10 cellular contexts compared by ENCODE assay signal in the genomic region with DNA sequence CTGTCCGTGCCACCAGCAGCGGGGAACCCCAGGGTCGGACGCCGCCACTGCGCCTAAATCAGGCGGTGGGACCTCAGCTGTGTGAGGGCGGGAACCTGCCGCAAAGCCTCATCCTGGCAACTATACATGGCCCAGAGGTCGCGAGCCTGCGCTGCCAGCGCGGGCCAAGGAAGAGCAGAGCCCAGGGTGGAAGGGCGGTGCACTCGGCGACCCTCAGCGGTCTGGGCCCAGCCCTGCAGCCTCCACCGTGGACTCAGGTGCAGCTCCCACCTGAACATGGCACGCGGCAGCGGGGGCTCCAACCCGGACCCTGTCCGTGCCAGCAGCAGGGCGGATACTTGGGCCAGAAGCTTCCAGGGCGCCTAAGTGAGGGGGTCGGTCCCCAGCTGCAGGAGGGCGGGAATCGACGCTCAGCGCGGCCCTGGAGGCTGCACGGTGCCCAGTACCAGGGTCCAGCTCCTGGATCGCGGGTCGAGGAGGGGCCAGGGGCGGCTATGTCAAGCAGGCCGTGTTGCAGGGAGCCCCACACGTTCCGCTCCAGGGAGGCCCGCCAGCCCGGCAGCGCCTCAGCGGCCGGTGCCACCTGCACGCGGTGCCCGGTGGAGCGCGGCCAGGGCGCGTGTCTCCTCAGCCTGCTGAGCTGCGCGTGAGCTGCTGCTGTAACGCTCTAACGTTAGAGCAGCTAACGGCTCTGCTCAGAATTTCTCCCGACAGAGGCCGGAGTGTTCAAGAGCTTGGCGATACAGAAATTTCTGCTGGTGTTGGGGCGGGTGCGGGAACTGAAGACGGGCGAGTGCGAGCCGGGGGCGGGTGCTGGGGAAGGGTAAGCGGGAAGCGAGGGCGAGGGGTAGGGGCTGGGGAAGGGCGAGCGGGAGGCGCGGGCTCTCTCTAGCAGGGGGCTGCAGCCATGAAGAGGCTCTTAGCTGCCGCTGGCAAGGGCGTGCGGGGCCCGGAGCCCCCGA. TPM values are rescaled to one million over a fixed set of nuclear protein-coding genes. Genes with fewer than 3 reads are reported as not detected.
DNase-seq lines count a peak whose midpoint lies in the region; ATAC-seq and TF ChIP-seq lines count a peak whose summit lies in the region.
"Had no signal": no experiment of that assay in that cellular context is flagged by ENCODE, and none has a peak within 500 bp of the region (broad histone marks: within the 10 kb centered on the region; RNA-seq: fewer than 3 reads in every experiment).

Gene ANKRD30B (plus strand): TSS at position 660 of the 962 bp plus-strand sequence. CDS start 248 bp downstream, at position 908.

- H3K27ac ChIP-seq in thyroid gland, result no peak within 1 kb of the TSS
- no peak within 1 kb of the TSS for H3K27ac ChIP-seq in PC-3 (ENCODE audit: low read length)
- H3K27ac ChIP-seq in neural progenitor cell, result no peak within 1 kb of the TSS

- TF ChIP-seq CTCF in thyroid gland (IDR thresholded peaks at IDR 0.05) (no peak), PC-3 (conservative IDR thresholded peaks at IDR 0.05; ENCODE audit: low read depth, low read length) (no peak), neural progenitor cell (IDR thresholded peaks at IDR 0.05) (no peak)

- H3K27me3 ChIP-seq in thyroid gland (no peaks in the 10 kb centered on the region), PC-3 (ENCODE audit: low read length) (no peaks in the 10 kb centered on the region), neural progenitor cell (no peaks in the 10 kb centered on the region)

- 9 to 12% methylated on average over 20 to 42 of the region's 79 CpGs for WGBS in thyroid gland, 2 donors

- H3K4me3 Mint-ChIP-seq in activated T-cell treated with anti-CD3 and anti-CD28 coated beads, Interleukin-2, amount 50 U/mL, for 4 hours, result peak within 1 kb of the TSS; percentile 39
- H3K4me3 Mint-ChIP-seq in activated naive CD8-positive, alpha-beta T cell treated with anti-CD3 and anti-CD28 coated beads, Interleukin-2, amount 10 ng/mL, durations not matched to agents 7 days and 5 days, result no peak within 1 kb of the TSS
- H3K4me3 Mint-ChIP-seq in neural progenitor cell, result no peak within 1 kb of the TSS

- H3K9ac ChIP-seq in PC-3 (ENCODE audit: low read length), result no peak within 1 kb of the TSS
- H3K9ac ChIP-seq in neural progenitor cell, result no peak within 1 kb of the TSS

- H4K20me1 ChIP-seq in PC-3 (ENCODE audit: low read length), result no peaks in the 10 kb centered on the region
- H4K20me1 ChIP-seq in neural progenitor cell (ENCODE audit: low read depth), result no peaks in the 10 kb centered on the region

- POLR2A ChIA-PET in activated naive CD8-positive, alpha-beta T cell treated with anti-CD3 and anti-CD28 coated beads, Interleukin-2, amount 10 ng/mL, durations not matched to agents 7 days and 5 days (lab: Charles Lee), result no interaction called here
- POLR2A ChIA-PET in PC-3 (lab: Charles Lee; ENCODE audit: unreplicated experiment), result no interaction called here

- TF ChIP-seq POLR2A in thyroid gland (IDR thresholded peaks at IDR 0.05), result no peak

- no peaks in the 10 kb centered on the region for H3K4me1 Mint-ChIP-seq in activated T-cell treated with anti-CD3 and anti-CD28 coated beads, Interleukin-2, amount 50 U/mL, for 4 hours (ENCODE audit: low read depth)
- H3K4me1 Mint-ChIP-seq in activated naive CD8-positive, alpha-beta T cell treated with anti-CD3 and anti-CD28 coated beads, Interleukin-2, amount 10 ng/mL, durations not matched to agents 7 days and 5 days, result no peaks in the 10 kb centered on the region
- no peaks in the 10 kb centered on the region for H3K4me1 Mint-ChIP-seq in neural progenitor cell

- no peak within 1 kb of the TSS for H3K4me3 ChIP-seq in thyroid gland (replicated peaks in 1 of 3)
- H3K4me3 ChIP-seq in PC-3 (ENCODE audit: low read length), result no peak within 1 kb of the TSS
- H3K4me3 ChIP-seq in neural progenitor cell, result no peak within 1 kb of the TSS

- H3K27ac Mint-ChIP-seq in activated naive CD8-positive, alpha-beta T cell treated with anti-CD3 and anti-CD28 coated beads, Interleukin-2, amount 10 ng/mL, durations not matched to agents 7 days and 5 days, result no peak within 1 kb of the TSS
- no peak within 1 kb of the TSS for H3K27ac Mint-ChIP-seq in neural progenitor cell

- peaks cover 14% of the 10 kb centered on the region for H3K27me3 Mint-ChIP-seq in activated T-cell treated with anti-CD3 and anti-CD28 coated beads, Interleukin-2, amount 50 U/mL, for 4 hours (ENCODE audit: low read depth)
- H3K27me3 Mint-ChIP-seq in activated naive CD8-positive, alpha-beta T cell treated with anti-CD3 and anti-CD28 coated beads, Interleukin-2, amount 10 ng/mL, durations not matched to agents 7 days and 5 days, result peaks cover 5% of the 10 kb centered on the region
- no peaks in the 10 kb centered on the region for H3K27me3 Mint-ChIP-seq in neural progenitor cell (ENCODE audit: insufficient read depth, low read depth)

- no peaks in the 10 kb centered on the region for H3K9me3 Mint-ChIP-seq in activated T-cell treated with anti-CD3 and anti-CD28 coated beads, Interleukin-2, amount 50 U/mL, for 4 hours
- no peaks in the 10 kb centered on the region for H3K9me3 Mint-ChIP-seq in activated naive CD8-positive, alpha-beta T cell treated with anti-CD3 and anti-CD28 coated beads, Interleukin-2, amount 10 ng/mL, durations not matched to agents 7 days and 5 days
- H3K9me3 Mint-ChIP-seq in neural progenitor cell, result peaks cover 27% of the 10 kb centered on the region

- ATAC-seq in activated T-cell treated with anti-CD3 and anti-CD28 coated beads, Interleukin-2, amount 50 U/mL, for 4 hours, result peak; percentile 50 to 77
- ATAC-seq in activated naive CD8-positive, alpha-beta T cell treated with anti-CD3 and anti-CD28 coated beads, Interleukin-2, amount 10 ng/mL, durations not matched to agents 7 days and 5 days (ENCODE audit: low read depth), result no peak
- ATAC-seq in PC-3, result no peak
- ATAC-seq in left lobe of liver, result no peak

- CTCF ChIA-PET in PC-3 (lab: Charles Lee), result no interaction called here

- DNase-seq in activated T-cell treated with anti-CD3 and anti-CD28 coated beads, Interleukin-2, amount 50 U/mL, for 4 hours, result no peak
- DNase-seq in activated T-cell treated with anti-CD3 and anti-CD28 coated beads, Interleukin-2, amount 50 U/mL, for 1 hour, result no peak
- DNase-seq in activated naive CD8-positive, alpha-beta T cell treated with anti-CD3 and anti-CD28 coated beads, Interleukin-2, amount 10 ng/mL, durations not matched to agents 7 days and 5 days, result peak; percentile 29
- DNase-seq in iPS-NIHi11 (ENCODE audit: low spot score), result peak; percentile 21
- peak; percentile 37 to 45 for DNase-seq in thyroid gland
- DNase-seq in PC-3, result no peak
- no peak for DNase-seq in neural progenitor cell (ENCODE audit: low spot score)
- DNase-seq in left lobe of liver (ENCODE audit: low spot score), result no peak
- DNase-seq: activated CD4-positive, alpha-beta T cell treated with anti-CD3 and anti-CD28 coated beads, Interleukin-2, amount 50 U/mL, for 1 hour; NCI-H446 treated with DMSO at 0.1 percent for 48 hours had no signal

- H2AFZ ChIP-seq in PC-3 (ENCODE audit: low read length) (no peak within 1 kb of the TSS), neural progenitor cell (replicated peaks) (no peak within 1 kb of the TSS)

- H3F3A ChIP-seq in PC-3 (ENCODE audit: low read length, unreplicated experiment), result no peaks in the 10 kb centered on the region
- no peaks in the 10 kb centered on the region for H3F3A ChIP-seq in neural progenitor cell (ENCODE audit: low read depth)

- intact Hi-C loops in thyroid gland (cut with DNase I), result no loop called here
- intact Hi-C loops in PC-3 (cut with micrococcal nuclease), result no loop called here

- H3K9me3 ChIP-seq in thyroid gland (no peaks in the 10 kb centered on the region), PC-3 (ENCODE audit: low read length) (no peaks in the 10 kb centered on the region), neural progenitor cell (ENCODE audit: low read depth) (peaks cover under 1% of the 10 kb centered on the region)

- BruUV-seq in PC-3 (replicated peaks; lab: Mats Ljungman, UMichigan), result no TSS peak

- no peaks in the 10 kb centered on the region for H3K36me3 ChIP-seq in thyroid gland
- no peaks in the 10 kb centered on the region for H3K36me3 ChIP-seq in PC-3 (ENCODE audit: low read depth, low read length)
- no peaks in the 10 kb centered on the region for H3K36me3 ChIP-seq in neural progenitor cell

- no peaks in the 10 kb centered on the region for H3K9me2 ChIP-seq in PC-3 (replicated peaks; ENCODE audit: low read length)

- H3K4me2 ChIP-seq in PC-3 (ENCODE audit: low read length) (no peak within 1 kb of the TSS), neural progenitor cell (no peak within 1 kb of the TSS)

- no peaks in the 10 kb centered on the region for H3K36me3 Mint-ChIP-seq in activated T-cell treated with anti-CD3 and anti-CD28 coated beads, Interleukin-2, amount 50 U/mL, for 4 hours (ENCODE audit: insufficient read depth)
- no peaks in the 10 kb centered on the region for H3K36me3 Mint-ChIP-seq in activated naive CD8-positive, alpha-beta T cell treated with anti-CD3 and anti-CD28 coated beads, Interleukin-2, amount 10 ng/mL, durations not matched to agents 7 days and 5 days
- no peaks in the 10 kb centered on the region for H3K36me3 Mint-ChIP-seq in neural progenitor cell

- H3K79me2 ChIP-seq in PC-3 (ENCODE audit: low read length) (no peaks in the 10 kb centered on the region), neural progenitor cell (ENCODE audit: low read depth) (no peaks in the 10 kb centered on the region)

- H3K4me1 ChIP-seq in thyroid gland (peaks cover 0 to 4% of the 10 kb centered on the region in 2 donors), PC-3 (ENCODE audit: insufficient read depth, low read length) (no peaks in the 10 kb centered on the region), neural progenitor cell (no peaks in the 10 kb centered on the region)

RNA-seq across cellular contexts. Expression of gene ANKRD30B, which starts in this region (rescaled TPM):
- total RNA-seq in activated T-cell treated with anti-CD3 and anti-CD28 coated beads, Interleukin-2, amount 50 U/mL, for 4 hours, result not detected
- not detected for total RNA-seq in activated naive CD8-positive, alpha-beta T cell treated with anti-CD3 and anti-CD28 coated beads, Interleukin-2, amount 10 ng/mL, durations not matched to agents 7 days and 5 days
- total RNA-seq in thyroid gland (under 1 TPM in 2 of 4 donors, not detected in 2; 0.11 to 0.40 TPM), PC-3 (2014; rRNA removed) (0.35 and 0.51 TPM in 2 replicates), neural progenitor cell (ENCODE audit: low replicate concordance) (not detected in 2 replicates), left lobe of liver (not detected)

Comparison
In these comparisons a context has a peak if more than half of its experiments do, and no peak if none do; other contexts are left out.
1. Peak in ATAC-seq in activated T-cell treated with anti-CD3 and anti-CD28 coated beads, Interleukin-2, amount 50 U/mL, for 4 hours; RNA of the gene not detected or under 1 TPM.
2. Peak in DNase-seq in activated naive CD8-positive, alpha-beta T cell treated with anti-CD3 and anti-CD28 coated beads, Interleukin-2, amount 10 ng/mL, durations not matched to agents 7 days and 5 days; RNA of the gene not detected or under 1 TPM.
3. Peak in DNase-seq in thyroid gland; RNA of the gene not detected or under 1 TPM.